In the genomic region with DNA sequence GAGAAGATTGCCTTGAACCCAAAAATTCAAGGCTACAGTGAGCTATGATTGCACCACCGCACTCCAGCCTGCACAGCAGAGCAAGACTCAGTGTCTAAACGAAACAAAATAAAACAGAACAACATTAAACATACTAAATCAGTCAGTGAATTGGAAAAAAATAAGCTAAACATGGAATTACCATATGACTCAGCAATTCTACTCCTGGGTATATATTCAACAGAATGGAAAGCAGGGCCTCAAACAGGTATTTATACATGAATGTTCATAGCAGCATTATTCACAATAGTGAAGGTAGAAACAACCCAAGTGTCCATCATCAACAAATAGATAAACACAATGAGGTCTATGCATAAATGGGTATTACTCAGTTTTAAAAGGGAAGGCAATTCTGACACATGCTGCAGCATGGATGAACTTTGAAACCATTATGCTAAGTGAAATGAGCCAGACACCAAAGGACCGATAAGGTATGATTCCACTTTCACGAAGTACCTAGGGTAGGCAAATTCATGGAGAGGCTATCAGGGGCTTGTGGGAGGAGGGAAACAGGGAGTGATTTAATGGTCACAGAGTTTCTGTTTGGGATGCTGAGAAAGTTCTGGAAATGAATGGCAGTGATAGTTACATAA, we compare ENCODE assay signal across 3 cellular contexts.
TF ChIP-seq lines count a peak whose summit lies in the region.

No MANE protein-coding gene starts in this region.

TF ChIP-seq in A549, 52 proteins besides CTCF, POLR2A, EP300 and RAD21 (continued from another document):
- TF ChIP-seq TFCP2L1 (CRISPR knock-in tag; IDR thresholded peaks at IDR 0.05) (no peak), NFE2L2 (conservative IDR thresholded peaks at IDR 0.05; ENCODE audit: low read length) (peak; percentile 44)
TF ChIP-seq in A549: peak in this region for 2.

TF ChIP-seq in GM23338, 12 proteins besides CTCF, POLR2A, EP300 and RAD21 (continued from another document and continues in another):
- TF ChIP-seq, protein P1, sequence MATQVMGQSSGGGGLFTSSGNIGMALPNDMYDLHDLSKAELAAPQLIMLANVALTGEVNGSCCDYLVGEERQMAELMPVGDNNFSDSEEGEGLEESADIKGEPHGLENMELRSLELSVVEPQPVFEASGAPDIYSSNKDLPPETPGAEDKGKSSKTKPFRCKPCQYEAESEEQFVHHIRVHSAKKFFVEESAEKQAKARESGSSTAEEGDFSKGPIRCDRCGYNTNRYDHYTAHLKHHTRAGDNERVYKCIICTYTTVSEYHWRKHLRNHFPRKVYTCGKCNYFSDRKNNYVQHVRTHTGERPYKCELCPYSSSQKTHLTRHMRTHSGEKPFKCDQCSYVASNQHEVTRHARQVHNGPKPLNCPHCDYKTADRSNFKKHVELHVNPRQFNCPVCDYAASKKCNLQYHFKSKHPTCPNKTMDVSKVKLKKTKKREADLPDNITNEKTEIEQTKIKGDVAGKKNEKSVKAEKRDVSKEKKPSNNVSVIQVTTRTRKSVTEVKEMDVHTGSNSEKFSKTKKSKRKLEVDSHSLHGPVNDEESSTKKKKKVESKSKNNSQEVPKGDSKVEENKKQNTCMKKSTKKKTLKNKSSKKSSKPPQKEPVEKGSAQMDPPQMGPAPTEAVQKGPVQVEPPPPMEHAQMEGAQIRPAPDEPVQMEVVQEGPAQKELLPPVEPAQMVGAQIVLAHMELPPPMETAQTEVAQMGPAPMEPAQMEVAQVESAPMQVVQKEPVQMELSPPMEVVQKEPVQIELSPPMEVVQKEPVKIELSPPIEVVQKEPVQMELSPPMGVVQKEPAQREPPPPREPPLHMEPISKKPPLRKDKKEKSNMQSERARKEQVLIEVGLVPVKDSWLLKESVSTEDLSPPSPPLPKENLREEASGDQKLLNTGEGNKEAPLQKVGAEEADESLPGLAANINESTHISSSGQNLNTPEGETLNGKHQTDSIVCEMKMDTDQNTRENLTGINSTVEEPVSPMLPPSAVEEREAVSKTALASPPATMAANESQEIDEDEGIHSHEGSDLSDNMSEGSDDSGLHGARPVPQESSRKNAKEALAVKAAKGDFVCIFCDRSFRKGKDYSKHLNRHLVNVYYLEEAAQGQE (IDR thresholded peaks at IDR 0.05; ENCODE audit: unreplicated experiment) = no peak
- TF ChIP-seq NANOG (IDR thresholded peaks at IDR 0.05; ENCODE audit: borderline replicate concordance) (no peak), STAT1 (IDR thresholded peaks at IDR 0.05; ENCODE audit: unreplicated experiment) (no peak), EZH2 (IDR thresholded peaks at IDR 0.05; ENCODE audit: low read depth, unreplicated experiment) (no peak), ZNF114 (CRISPR knock-in tag; IDR thresholded peaks at IDR 0.05) (no peak), CREB1 (CRISPR knock-in tag; IDR thresholded peaks at IDR 0.05; ENCODE audit: low read depth) (no peak), POLR2AphosphoS5 (IDR thresholded peaks at IDR 0.05; ENCODE audit: low read depth) (no peak), JUNB (IDR thresholded peaks at IDR 0.05; ENCODE audit: unreplicated experiment) (no peak), ZNF331 (CRISPR knock-in tag; IDR thresholded peaks at IDR 0.05; ENCODE audit: low read depth) (no peak)
- TF ChIP-seq, protein P2, sequence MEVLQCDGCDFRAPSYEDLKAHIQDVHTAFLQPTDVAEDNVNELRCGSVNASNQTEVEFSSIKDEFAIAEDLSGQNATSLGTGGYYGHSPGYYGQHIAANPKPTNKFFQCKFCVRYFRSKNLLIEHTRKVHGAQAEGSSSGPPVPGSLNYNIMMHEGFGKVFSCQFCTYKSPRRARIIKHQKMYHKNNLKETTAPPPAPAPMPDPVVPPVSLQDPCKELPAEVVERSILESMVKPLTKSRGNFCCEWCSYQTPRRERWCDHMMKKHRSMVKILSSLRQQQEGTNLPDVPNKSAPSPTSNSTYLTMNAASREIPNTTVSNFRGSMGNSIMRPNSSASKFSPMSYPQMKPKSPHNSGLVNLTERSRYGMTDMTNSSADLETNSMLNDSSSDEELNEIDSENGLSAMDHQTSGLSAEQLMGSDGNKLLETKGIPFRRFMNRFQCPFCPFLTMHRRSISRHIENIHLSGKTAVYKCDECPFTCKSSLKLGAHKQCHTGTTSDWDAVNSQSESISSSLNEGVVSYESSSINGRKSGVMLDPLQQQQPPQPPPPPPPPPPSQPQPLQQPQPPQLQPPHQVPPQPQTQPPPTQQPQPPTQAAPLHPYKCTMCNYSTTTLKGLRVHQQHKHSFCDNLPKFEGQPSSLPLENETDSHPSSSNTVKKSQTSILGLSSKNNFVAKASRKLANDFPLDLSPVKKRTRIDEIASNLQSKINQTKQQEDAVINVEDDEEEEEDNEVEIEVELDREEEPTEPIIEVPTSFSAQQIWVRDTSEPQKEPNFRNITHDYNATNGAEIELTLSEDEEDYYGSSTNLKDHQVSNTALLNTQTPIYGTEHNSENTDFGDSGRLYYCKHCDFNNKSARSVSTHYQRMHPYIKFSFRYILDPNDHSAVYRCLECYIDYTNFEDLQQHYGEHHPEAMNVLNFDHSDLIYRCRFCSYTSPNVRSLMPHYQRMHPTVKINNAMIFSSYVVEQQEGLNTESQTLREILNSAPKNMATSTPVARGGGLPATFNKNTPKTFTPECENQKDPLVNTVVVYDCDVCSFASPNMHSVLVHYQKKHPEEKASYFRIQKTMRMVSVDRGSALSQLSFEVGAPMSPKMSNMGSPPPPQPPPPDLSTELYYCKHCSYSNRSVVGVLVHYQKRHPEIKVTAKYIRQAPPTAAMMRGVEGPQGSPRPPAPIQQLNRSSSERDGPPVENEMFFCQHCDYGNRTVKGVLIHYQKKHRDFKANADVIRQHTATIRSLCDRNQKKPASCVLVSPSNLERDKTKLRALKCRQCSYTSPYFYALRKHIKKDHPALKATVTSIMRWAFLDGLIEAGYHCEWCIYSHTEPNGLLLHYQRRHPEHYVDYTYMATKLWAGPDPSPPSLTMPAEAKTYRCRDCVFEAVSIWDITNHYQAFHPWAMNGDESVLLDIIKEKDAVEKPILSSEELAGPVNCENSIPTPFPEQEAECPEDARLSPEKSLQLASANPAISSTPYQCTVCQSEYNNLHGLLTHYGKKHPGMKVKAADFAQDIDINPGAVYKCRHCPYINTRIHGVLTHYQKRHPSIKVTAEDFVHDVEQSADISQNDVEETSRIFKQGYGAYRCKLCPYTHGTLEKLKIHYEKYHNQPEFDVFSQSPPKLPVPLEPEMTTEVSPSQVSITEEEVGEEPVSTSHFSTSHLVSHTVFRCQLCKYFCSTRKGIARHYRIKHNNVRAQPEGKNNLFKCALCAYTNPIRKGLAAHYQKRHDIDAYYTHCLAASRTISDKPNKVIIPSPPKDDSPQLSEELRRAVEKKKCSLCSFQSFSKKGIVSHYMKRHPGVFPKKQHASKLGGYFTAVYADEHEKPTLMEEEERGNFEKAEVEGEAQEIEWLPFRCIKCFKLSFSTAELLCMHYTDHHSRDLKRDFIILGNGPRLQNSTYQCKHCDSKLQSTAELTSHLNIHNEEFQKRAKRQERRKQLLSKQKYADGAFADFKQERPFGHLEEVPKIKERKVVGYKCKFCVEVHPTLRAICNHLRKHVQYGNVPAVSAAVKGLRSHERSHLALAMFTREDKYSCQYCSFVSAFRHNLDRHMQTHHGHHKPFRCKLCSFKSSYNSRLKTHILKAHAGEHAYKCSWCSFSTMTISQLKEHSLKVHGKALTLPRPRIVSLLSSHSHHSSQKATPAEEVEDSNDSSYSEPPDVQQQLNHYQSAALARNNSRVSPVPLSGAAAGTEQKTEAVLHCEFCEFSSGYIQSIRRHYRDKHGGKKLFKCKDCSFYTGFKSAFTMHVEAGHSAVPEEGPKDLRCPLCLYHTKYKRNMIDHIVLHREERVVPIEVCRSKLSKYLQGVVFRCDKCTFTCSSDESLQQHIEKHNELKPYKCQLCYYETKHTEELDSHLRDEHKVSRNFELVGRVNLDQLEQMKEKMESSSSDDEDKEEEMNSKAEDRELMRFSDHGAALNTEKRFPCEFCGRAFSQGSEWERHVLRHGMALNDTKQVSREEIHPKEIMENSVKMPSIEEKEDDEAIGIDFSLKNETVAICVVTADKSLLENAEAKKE (CRISPR knock-in tag; IDR thresholded peaks at IDR 0.05) = no peak

TF ChIP-seq in K562, 482 proteins besides CTCF, POLR2A, EP300 and RAD21:
- no peak for TF ChIP-seq ZNF445 (CRISPR knock-in tag; IDR thresholded peaks at IDR 0.05; ENCODE audit: low read depth)
- TF ChIP-seq MAFF (IDR thresholded peaks at IDR 0.05; ENCODE audit: low read length) = peak; percentile 51
- TF ChIP-seq POLR2B (IDR thresholded peaks at IDR 0.05; ENCODE audit: low read depth, partially characterized antibody) = no peak
- TF ChIP-seq RHOXF2B (CRISPR knock-in tag; conservative IDR thresholded peaks at IDR 0.05) = no peak
- TF ChIP-seq MXI1 (IDR thresholded peaks at IDR 0.05; ENCODE audit: low read depth, low read length) = no peak
- TF ChIP-seq C11orf30 (IDR thresholded peaks at IDR 0.05; ENCODE audit: low read depth) = peak; percentile 43
- no peak for TF ChIP-seq DNMT1 (IDR thresholded peaks at IDR 0.05)
- peak; percentile 50; the same call in 1 of the 2 replicates for TF ChIP-seq MAFK (IDR thresholded peaks at IDR 0.05; ENCODE audit: low read length)
- no peak for TF ChIP-seq ZNF75A (CRISPR knock-in tag; IDR thresholded peaks at IDR 0.05)
- TF ChIP-seq, protein P3, sequence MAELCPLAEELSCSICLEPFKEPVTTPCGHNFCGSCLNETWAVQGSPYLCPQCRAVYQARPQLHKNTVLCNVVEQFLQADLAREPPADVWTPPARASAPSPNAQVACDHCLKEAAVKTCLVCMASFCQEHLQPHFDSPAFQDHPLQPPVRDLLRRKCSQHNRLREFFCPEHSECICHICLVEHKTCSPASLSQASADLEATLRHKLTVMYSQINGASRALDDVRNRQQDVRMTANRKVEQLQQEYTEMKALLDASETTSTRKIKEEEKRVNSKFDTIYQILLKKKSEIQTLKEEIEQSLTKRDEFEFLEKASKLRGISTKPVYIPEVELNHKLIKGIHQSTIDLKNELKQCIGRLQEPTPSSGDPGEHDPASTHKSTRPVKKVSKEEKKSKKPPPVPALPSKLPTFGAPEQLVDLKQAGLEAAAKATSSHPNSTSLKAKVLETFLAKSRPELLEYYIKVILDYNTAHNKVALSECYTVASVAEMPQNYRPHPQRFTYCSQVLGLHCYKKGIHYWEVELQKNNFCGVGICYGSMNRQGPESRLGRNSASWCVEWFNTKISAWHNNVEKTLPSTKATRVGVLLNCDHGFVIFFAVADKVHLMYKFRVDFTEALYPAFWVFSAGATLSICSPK (IDR thresholded peaks at IDR 0.05; ENCODE audit: borderline replicate concordance) = no peak
- no peak for TF ChIP-seq PCBP2 (IDR thresholded peaks at IDR 0.05; ENCODE audit: low read depth, low read length, poor library complexity, severe bottlenecking)
- peak; percentile 37; the same call in 1 of the 2 replicates for TF ChIP-seq NFE2L1 (tag; IDR thresholded peaks at IDR 0.05; ENCODE audit: borderline replicate concordance, low read depth)
- TF ChIP-seq, protein P4, sequence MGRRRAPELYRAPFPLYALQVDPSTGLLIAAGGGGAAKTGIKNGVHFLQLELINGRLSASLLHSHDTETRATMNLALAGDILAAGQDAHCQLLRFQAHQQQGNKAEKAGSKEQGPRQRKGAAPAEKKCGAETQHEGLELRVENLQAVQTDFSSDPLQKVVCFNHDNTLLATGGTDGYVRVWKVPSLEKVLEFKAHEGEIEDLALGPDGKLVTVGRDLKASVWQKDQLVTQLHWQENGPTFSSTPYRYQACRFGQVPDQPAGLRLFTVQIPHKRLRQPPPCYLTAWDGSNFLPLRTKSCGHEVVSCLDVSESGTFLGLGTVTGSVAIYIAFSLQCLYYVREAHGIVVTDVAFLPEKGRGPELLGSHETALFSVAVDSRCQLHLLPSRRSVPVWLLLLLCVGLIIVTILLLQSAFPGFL (CRISPR knock-in tag; IDR thresholded peaks at IDR 0.05) = no peak
- TF ChIP-seq ZNF583 (CRISPR knock-in tag; IDR thresholded peaks at IDR 0.05) = no peak
- TF ChIP-seq MECOM (CRISPR knock-in tag; IDR thresholded peaks at IDR 0.05) = no peak
- no peak for TF ChIP-seq PML (IDR thresholded peaks at IDR 0.05; ENCODE audit: low read length)
- TF ChIP-seq MAFG (tag; conservative IDR thresholded peaks at IDR 0.05) = peak; percentile 67
- no peak for TF ChIP-seq ZNF384 (IDR thresholded peaks at IDR 0.05; ENCODE audit: low read depth, low read length)
- TF ChIP-seq NFE2 (IDR thresholded peaks at IDR 0.05; ENCODE audit: low read depth) = peak; percentile 34
- no peak for TF ChIP-seq ZNF76 (CRISPR knock-in tag; IDR thresholded peaks at IDR 0.05; ENCODE audit: borderline replicate concordance)
- TF ChIP-seq POLR3A (IDR thresholded peaks at IDR 0.05; ENCODE audit: borderline replicate concordance, extremely low read depth, insufficient read depth, insufficient read length) = no peak
- TF ChIP-seq MCM3 (IDR thresholded peaks at IDR 0.05) = no peak
- TF ChIP-seq, protein P5, sequence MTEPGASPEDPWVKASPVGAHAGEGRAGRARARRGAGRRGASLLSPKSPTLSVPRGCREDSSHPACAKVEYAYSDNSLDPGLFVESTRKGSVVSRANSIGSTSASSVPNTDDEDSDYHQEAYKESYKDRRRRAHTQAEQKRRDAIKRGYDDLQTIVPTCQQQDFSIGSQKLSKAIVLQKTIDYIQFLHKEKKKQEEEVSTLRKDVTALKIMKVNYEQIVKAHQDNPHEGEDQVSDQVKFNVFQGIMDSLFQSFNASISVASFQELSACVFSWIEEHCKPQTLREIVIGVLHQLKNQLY (CRISPR knock-in tag; conservative IDR thresholded peaks at IDR 0.05) = no peak
- TF ChIP-seq SRSF9 (IDR thresholded peaks at IDR 0.05; ENCODE audit: borderline replicate concordance, low read depth, low read length) = no peak
- TF ChIP-seq ZNF316 (IDR thresholded peaks at IDR 0.05) = peak; percentile 76
- TF ChIP-seq CBFB (CRISPR knock-in tag; IDR thresholded peaks at IDR 0.05) = no peak
- TF ChIP-seq, protein P6, sequence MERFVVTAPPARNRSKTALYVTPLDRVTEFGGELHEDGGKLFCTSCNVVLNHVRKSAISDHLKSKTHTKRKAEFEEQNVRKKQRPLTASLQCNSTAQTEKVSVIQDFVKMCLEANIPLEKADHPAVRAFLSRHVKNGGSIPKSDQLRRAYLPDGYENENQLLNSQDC (CRISPR knock-in tag; IDR thresholded peaks at IDR 0.05) = no peak
- no peak for TF ChIP-seq ELF4 (CRISPR knock-in tag; IDR thresholded peaks at IDR 0.05)
- no peak for TF ChIP-seq NFYB (IDR thresholded peaks at IDR 0.05; ENCODE audit: extremely low read depth, insufficient read length)
- no peak for TF ChIP-seq ILK (tag; IDR thresholded peaks at IDR 0.05; ENCODE audit: borderline replicate concordance, low read depth)
- TF ChIP-seq ZFP1 (CRISPR knock-in tag; IDR thresholded peaks at IDR 0.05) = no peak
